In genomic region chr10:36779238-36779846, GRCh38 we compare ENCODE assay signal across 8 cellular contexts.
DNase-seq lines count a peak whose midpoint lies in the region; ATAC-seq and TF ChIP-seq lines count a peak whose summit lies in the region.

No MANE protein-coding gene starts in this region.

- peaks cover 24% of the 10 kb centered on the region for H3K4me1 Mint-ChIP-seq in chondrocyte (ENCODE audit: low read depth)
- no peaks in the 10 kb centered on the region for H3K4me1 Mint-ChIP-seq in T-helper 2 cell treated with Interferon-gamma antibody and Interleukin-4, amounts not matched to agents 5 μg/mL and 100 μg/mL, for 36 hours (ENCODE audit: low read depth)

- H3K36me3 Mint-ChIP-seq in chondrocyte (ENCODE audit: low read depth), result no peaks in the 10 kb centered on the region
- no peaks in the 10 kb centered on the region for H3K36me3 Mint-ChIP-seq in T-helper 2 cell treated with Interferon-gamma antibody and Interleukin-4, amounts not matched to agents 5 μg/mL and 100 μg/mL, for 36 hours (ENCODE audit: low read depth)

- ATAC-seq in left lobe of liver (peak; percentile 83), HG02623 (IDR thresholded peaks at IDR 0.05; ENCODE audit: unreplicated experiment) (no peak)

- H3K27ac Mint-ChIP-seq in chondrocyte (ENCODE audit: unreplicated experiment), result no peak overlapping the region
- no peak overlapping the region for H3K27ac Mint-ChIP-seq in T-helper 2 cell treated with Interferon-gamma antibody and Interleukin-4, amounts not matched to agents 5 μg/mL and 100 μg/mL, for 36 hours

- DNase-seq in ELF-1 (ENCODE audit: low read depth, low spot score), result peak; percentile 65
- DNase-seq in NCI-H2171 treated with DMSO at 0.1 percent for 48 hours (lab: John Stamatoyannopoulos, UW), result peak; percentile 81
- DNase-seq in chondrocyte (ENCODE audit: low spot score), result no peak
- DNase-seq in left lobe of liver (ENCODE audit: low spot score), result no peak
- no peak for DNase-seq in posterior vena cava (ENCODE audit: low spot score)
- no peak for DNase-seq in activated CD4-positive, alpha-beta T cell treated with anti-CD3 and anti-CD28 coated beads for 4 hours
- no peak for DNase-seq in T-helper 2 cell treated with Interferon-gamma antibody and Interleukin-4, amounts not matched to agents 5 μg/mL and 100 μg/mL, for 36 hours (ENCODE audit: low spot score)

- peak; percentile 94 for TF ChIP-seq CTCF in chondrocyte (IDR thresholded peaks at IDR 0.05)

- H3K27me3 Mint-ChIP-seq in chondrocyte (ENCODE audit: low read depth), result no peaks in the 10 kb centered on the region
- H3K27me3 Mint-ChIP-seq in T-helper 2 cell treated with Interferon-gamma antibody and Interleukin-4, amounts not matched to agents 5 μg/mL and 100 μg/mL, for 36 hours (ENCODE audit: low read depth), result no peaks in the 10 kb centered on the region

- no peaks in the 10 kb centered on the region for H3K9me3 Mint-ChIP-seq in chondrocyte (ENCODE audit: low read depth)
- H3K9me3 Mint-ChIP-seq in T-helper 2 cell treated with Interferon-gamma antibody and Interleukin-4, amounts not matched to agents 5 μg/mL and 100 μg/mL, for 36 hours, result peaks cover 16% of the 10 kb centered on the region

- intact Hi-C loops in posterior vena cava (cut with DNase I), result loop anchor here (5.0 kb wide), 1 partner anchor 1142 kb away; no protein-coding TSS in a partner anchor

- no peak overlapping the region for H3K4me3 Mint-ChIP-seq in chondrocyte (ENCODE audit: unreplicated experiment)
- H3K4me3 Mint-ChIP-seq in T-helper 2 cell treated with Interferon-gamma antibody and Interleukin-4, amounts not matched to agents 5 μg/mL and 100 μg/mL, for 36 hours, result no peak overlapping the region

Comparison
In these comparisons a context has a peak if more than half of its experiments do, and no peak if none do; other contexts are left out.
1. DNase-seq: peak in ELF-1 (single experiment) and NCI-H2171 treated with DMSO at 0.1 percent for 48 hours (single experiment); none in chondrocyte (single experiment), left lobe of liver (single experiment), posterior vena cava (single experiment), activated CD4-positive, alpha-beta T cell treated with anti-CD3 and anti-CD28 coated beads for 4 hours (0 of 2) and T-helper 2 cell treated with Interferon-gamma antibody and Interleukin-4, amounts not matched to agents 5 μg/mL and 100 μg/mL, for 36 hours (single experiment).